12 cellular contexts compared by ENCODE assay signal in the genomic region with DNA sequence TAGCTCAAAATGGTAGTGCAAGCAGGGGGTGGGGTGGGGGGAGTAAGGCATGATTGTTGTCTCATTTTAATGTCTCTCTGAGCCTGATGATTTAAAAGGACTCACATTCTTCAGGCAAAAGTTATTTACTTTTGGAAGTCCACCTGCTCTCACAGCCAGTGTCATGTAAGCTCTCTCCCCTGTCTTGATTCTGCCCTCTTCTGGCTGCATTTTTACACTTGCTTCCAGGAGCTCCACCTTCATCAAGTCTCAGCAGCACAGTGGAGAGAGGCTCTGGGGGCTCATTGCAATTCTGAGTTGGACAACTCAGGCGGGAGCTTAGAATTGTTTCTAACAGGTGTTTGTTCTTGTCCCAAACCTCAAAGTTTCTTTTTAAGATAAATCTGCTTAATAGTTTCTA. TPM values are rescaled to one million over a fixed set of nuclear protein-coding genes. Genes with fewer than 3 reads are reported as not detected.
A peak's percentile ranks its signal among the peaks of the same experiment; 100 is the strongest.
DNase-seq lines count a peak whose midpoint lies in the region; ATAC-seq and TF ChIP-seq lines count a peak whose summit lies in the region.
"Had no signal": no experiment of that assay in that cellular context is flagged by ENCODE, and none has a peak within 500 bp of the region (broad histone marks: within the 10 kb centered on the region; RNA-seq: fewer than 3 reads in every experiment).

No MANE protein-coding gene starts in this region.

- H3K9me3 ChIP-seq in left lung: no peaks in the 10 kb centered on the region
- H3K9me3 ChIP-seq: heart right ventricle had no signal

- no peaks in the 10 kb centered on the region for H3K36me3 ChIP-seq in left lung
- H3K36me3 ChIP-seq: heart right ventricle had no signal

- H3K27ac Mint-ChIP-seq in WTC11: no peak overlapping the region
- no peak overlapping the region for H3K27ac Mint-ChIP-seq in activated T-cell treated with anti-CD3 and anti-CD28 coated beads, Interleukin-2, amount 50 U/mL, for 24 hours
- H3K27ac Mint-ChIP-seq in activated naive CD4-positive, alpha-beta T cell treated with anti-CD3 and anti-CD28 coated beads, Interleukin-2, amount 50 U/mL, for 72 hours: no peak overlapping the region

- ATAC-seq in WTC11 (peak; percentile 86), left lung (peak; percentile 59)
- ATAC-seq in activated naive CD4-positive, alpha-beta T cell treated with anti-CD3 and anti-CD28 coated beads, Interleukin-2, amount 50 U/mL, for 72 hours: no peak
- ATAC-seq: heart right ventricle had no signal

- H3K27me3 ChIP-seq in left lung: peaks cover 0 to 18% of the 10 kb centered on the region in 2 donors

- H3K4me1 ChIP-seq in left lung: peaks cover 0 to 5% of the 10 kb centered on the region in 2 donors

- H3K27ac ChIP-seq in left lung: no peak overlapping the region
- H3K27ac ChIP-seq: heart right ventricle had no signal

- H3K9me3 Mint-ChIP-seq in WTC11: peaks cover 12% of the 10 kb centered on the region
- H3K9me3 Mint-ChIP-seq in activated T-cell treated with anti-CD3 and anti-CD28 coated beads, Interleukin-2, amount 50 U/mL, for 24 hours: no peaks in the 10 kb centered on the region
- no peaks in the 10 kb centered on the region for H3K9me3 Mint-ChIP-seq in activated naive CD4-positive, alpha-beta T cell treated with anti-CD3 and anti-CD28 coated beads, Interleukin-2, amount 50 U/mL, for 72 hours

- intact Hi-C loops in left lung (cut with DNase I): no loop called here

- no peak overlapping the region for H3K4me3 Mint-ChIP-seq in WTC11
- no peak overlapping the region for H3K4me3 Mint-ChIP-seq in activated T-cell treated with anti-CD3 and anti-CD28 coated beads, Interleukin-2, amount 50 U/mL, for 24 hours

- H3K4me3 ChIP-seq in Jurkat, Clone E6-1 (ENCODE audit: low read length): no peak overlapping the region
- no peak overlapping the region for H3K4me3 ChIP-seq in left lung
- H3K4me3 ChIP-seq: heart right ventricle had no signal

- POLR2A ChIA-PET in WTC11 (lab: Charles Lee): interaction anchor here (0.5 kb wide), 1 partner anchor 299 kb away, joined by 5 read pairs; no protein-coding TSS in a partner anchor

- TF ChIP-seq CTCF in WTC11 (IDR thresholded peaks at IDR 0.05) (no peak), left lung (IDR thresholded peaks at IDR 0.05) (no peak)

- peak; percentile 9 for DNase-seq in NCI-H1105 treated with DMSO at 0.1 percent for 48 hours (lab: John Stamatoyannopoulos, UW)
- DNase-seq in NCI-H1105 (lab: John Stamatoyannopoulos, UW): no peak
- DNase-seq in Jurkat, Clone E6-1 (ENCODE audit: low read depth, low spot score): peak; percentile 16
- DNase-seq in WTC11 (ENCODE audit: low spot score): no peak
- no peak for DNase-seq in left lung
- DNase-seq in NCI-H1436 (lab: John Stamatoyannopoulos, UW): no peak
- no peak for DNase-seq in activated T-cell treated with anti-CD3 and anti-CD28 coated beads, Interleukin-2, amount 50 U/mL, for 24 hours
- DNase-seq in activated naive CD4-positive, alpha-beta T cell treated with anti-CD3 and anti-CD28 coated beads, Interleukin-2, amount 50 U/mL, for 72 hours (ENCODE audit: low spot score in 2 of 2): no peak
- DNase-seq: activated CD4-positive, alpha-beta T cell treated with anti-CD3 and anti-CD28 coated beads for 1 hour; anterior cingulate cortex; heart right ventricle; NCI-H2171 treated with DMSO at 0.1 percent for 48 hours had no signal

- CTCF ChIA-PET in WTC11 (lab: Charles Lee): interaction anchor here (0.6 to 3.1 kb wide), 27 partner anchors 9 to 574 kb away, joined by 3 to 99 read pairs (median 4); a partner anchor contains a TSS

- no peaks in the 10 kb centered on the region for H3K36me3 Mint-ChIP-seq in WTC11
- no peaks in the 10 kb centered on the region for H3K36me3 Mint-ChIP-seq in activated T-cell treated with anti-CD3 and anti-CD28 coated beads, Interleukin-2, amount 50 U/mL, for 24 hours (ENCODE audit: low read depth)
- H3K36me3 Mint-ChIP-seq in activated naive CD4-positive, alpha-beta T cell treated with anti-CD3 and anti-CD28 coated beads, Interleukin-2, amount 50 U/mL, for 72 hours: no peaks in the 10 kb centered on the region

- H3K4me1 Mint-ChIP-seq in WTC11: peaks cover 16% of the 10 kb centered on the region
- no peaks in the 10 kb centered on the region for H3K4me1 Mint-ChIP-seq in activated T-cell treated with anti-CD3 and anti-CD28 coated beads, Interleukin-2, amount 50 U/mL, for 24 hours (ENCODE audit: low read depth)

- H3K27me3 Mint-ChIP-seq in WTC11 (ENCODE audit: low read depth): no peaks in the 10 kb centered on the region; the same call in 1 of the 2 replicates
- peaks cover 26% of the 10 kb centered on the region for H3K27me3 Mint-ChIP-seq in activated T-cell treated with anti-CD3 and anti-CD28 coated beads, Interleukin-2, amount 50 U/mL, for 24 hours

TF ChIP-seq in WTC11, 78 proteins besides CTCF, POLR2A, EP300 and RAD21:
- TF ChIP-seq OVOL2 (CRISPR knock-in tag; IDR thresholded peaks at IDR 0.05; ENCODE audit: borderline replicate concordance) (no peak), GTF2I (CRISPR knock-in tag; conservative IDR thresholded peaks at IDR 0.05) (no peak), ZBTB21 (CRISPR knock-in tag; IDR thresholded peaks at IDR 0.05; ENCODE audit: borderline replicate concordance) (no peak)
- TF ChIP-seq, protein P1, sequence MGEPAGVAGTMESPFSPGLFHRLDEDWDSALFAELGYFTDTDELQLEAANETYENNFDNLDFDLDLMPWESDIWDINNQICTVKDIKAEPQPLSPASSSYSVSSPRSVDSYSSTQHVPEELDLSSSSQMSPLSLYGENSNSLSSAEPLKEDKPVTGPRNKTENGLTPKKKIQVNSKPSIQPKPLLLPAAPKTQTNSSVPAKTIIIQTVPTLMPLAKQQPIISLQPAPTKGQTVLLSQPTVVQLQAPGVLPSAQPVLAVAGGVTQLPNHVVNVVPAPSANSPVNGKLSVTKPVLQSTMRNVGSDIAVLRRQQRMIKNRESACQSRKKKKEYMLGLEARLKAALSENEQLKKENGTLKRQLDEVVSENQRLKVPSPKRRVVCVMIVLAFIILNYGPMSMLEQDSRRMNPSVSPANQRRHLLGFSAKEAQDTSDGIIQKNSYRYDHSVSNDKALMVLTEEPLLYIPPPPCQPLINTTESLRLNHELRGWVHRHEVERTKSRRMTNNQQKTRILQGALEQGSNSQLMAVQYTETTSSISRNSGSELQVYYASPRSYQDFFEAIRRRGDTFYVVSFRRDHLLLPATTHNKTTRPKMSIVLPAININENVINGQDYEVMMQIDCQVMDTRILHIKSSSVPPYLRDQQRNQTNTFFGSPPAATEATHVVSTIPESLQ (CRISPR knock-in tag; IDR thresholded peaks at IDR 0.05): no peak
- TF ChIP-seq, protein P2, sequence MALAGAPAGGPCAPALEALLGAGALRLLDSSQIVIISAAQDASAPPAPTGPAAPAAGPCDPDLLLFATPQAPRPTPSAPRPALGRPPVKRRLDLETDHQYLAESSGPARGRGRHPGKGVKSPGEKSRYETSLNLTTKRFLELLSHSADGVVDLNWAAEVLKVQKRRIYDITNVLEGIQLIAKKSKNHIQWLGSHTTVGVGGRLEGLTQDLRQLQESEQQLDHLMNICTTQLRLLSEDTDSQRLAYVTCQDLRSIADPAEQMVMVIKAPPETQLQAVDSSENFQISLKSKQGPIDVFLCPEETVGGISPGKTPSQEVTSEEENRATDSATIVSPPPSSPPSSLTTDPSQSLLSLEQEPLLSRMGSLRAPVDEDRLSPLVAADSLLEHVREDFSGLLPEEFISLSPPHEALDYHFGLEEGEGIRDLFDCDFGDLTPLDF (CRISPR knock-in tag; IDR thresholded peaks at IDR 0.05): no peak

RNA-seq across cellular contexts. Expression of a gene that starts 39.2 kb away (rescaled TPM):
- polyA plus RNA-seq in Jurkat, Clone E6-1 (2012; ENCODE audit: insufficient read depth, insufficient read length): 0.73 TPM
- total RNA-seq in WTC11 (2021) (22.3 to 26.7 TPM (median 23.9 TPM) in 3 replicates), left lung (1 to 10 TPM; 1.8 to 5.7 TPM)
- total RNA-seq in activated naive CD4-positive, alpha-beta T cell treated with anti-CD3 and anti-CD28 coated beads, Interleukin-2, amount 50 U/mL, for 72 hours: under 1 TPM; 0.20 to 0.53 TPM

Comparison
In these comparisons a context has a peak if more than half of its experiments do, and no peak if none do; other contexts are left out.
1. DNase-seq: peak in NCI-H1105 treated with DMSO at 0.1 percent for 48 hours (single experiment) and Jurkat, Clone E6-1 (single experiment); none in NCI-H1105 (single experiment), WTC11 (single experiment), left lung (0 of 2), NCI-H1436 (single experiment), activated T-cell treated with anti-CD3 and anti-CD28 coated beads, Interleukin-2, amount 50 U/mL, for 24 hours (single experiment) and activated naive CD4-positive, alpha-beta T cell treated with anti-CD3 and anti-CD28 coated beads, Interleukin-2, amount 50 U/mL, for 72 hours (0 of 2).
2. ATAC-seq: peak in WTC11 (single experiment) and left lung (single experiment); none in activated naive CD4-positive, alpha-beta T cell treated with anti-CD3 and anti-CD28 coated beads, Interleukin-2, amount 50 U/mL, for 72 hours (0 of 2).